15 cellular contexts compared by ENCODE assay signal in the genomic region with DNA sequence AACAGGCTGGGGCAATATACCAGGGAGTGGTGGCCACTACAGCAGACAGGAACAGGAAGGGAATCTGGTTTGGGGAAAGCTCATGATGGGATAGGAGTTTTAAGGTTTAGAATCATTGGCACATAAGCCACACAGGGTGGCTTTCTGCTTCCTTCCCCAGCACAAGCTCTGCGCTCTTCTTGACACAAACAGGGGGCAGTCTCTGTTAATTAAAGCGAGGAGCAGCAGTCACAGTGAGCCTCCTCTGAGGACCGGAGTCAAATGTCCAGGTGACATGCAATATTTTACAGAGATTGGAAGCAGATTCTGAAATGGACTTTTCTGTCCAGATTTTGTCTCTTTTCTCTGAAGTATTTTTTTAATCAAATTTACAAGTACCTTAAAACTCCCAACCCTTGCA. TPM values are rescaled to one million over a fixed set of nuclear protein-coding genes. Genes with fewer than 3 reads are reported as not detected.
DNase-seq lines count a peak whose midpoint lies in the region; ATAC-seq and TF ChIP-seq lines count a peak whose summit lies in the region.
"Had no signal": no experiment of that assay in that cellular context is flagged by ENCODE, and none has a peak within 500 bp of the region (broad histone marks: within the 10 kb centered on the region; RNA-seq: fewer than 3 reads in every experiment).

No MANE protein-coding gene starts in this region.

- no peaks in the 10 kb centered on the region for H4K20me1 ChIP-seq in GM23248 (ENCODE audit: insufficient read depth)

- H3K9me3 ChIP-seq in GM23248 (ENCODE audit: low read depth), result no peaks in the 10 kb centered on the region
- H3K9me3 ChIP-seq: left ventricle myocardium inferior had no signal

- peak; percentile 26 for TF ChIP-seq CTCF in epithelial cell of proximal tubule (conservative IDR thresholded peaks at IDR 0.05; ENCODE audit: low read depth, low read length)

- in situ Hi-C loops in ACHN (cut with HindIII; ENCODE audit: low pct_ligation_motif_present, low pct_unique_long_range_greater_than_20kb, low sequenced_read_pairs) (no loop called here), GM23248 (cut with MboI) (no loop called here)

- WGBS in GM23248 (ENCODE audit: low coverage in 1 of 2, low lambda C conversion rate in 2 of 2, missing lambda C conversion rate in 2 of 2), 2 experiments, result 2 to 4% methylated on average over 3 of the region's 3 CpGs

- H3K4me2 ChIP-seq in GM23248 (ENCODE audit: unreplicated experiment), result no peak overlapping the region
- H3K4me2 ChIP-seq: KMS-11 had no signal

- no peaks in the 10 kb centered on the region for H3K9me2 ChIP-seq in GM23248 (ENCODE audit: insufficient read depth)

- intact Hi-C loops in left ventricle myocardium superior (cut with micrococcal nuclease), result no loop called here

- H3K27ac ChIP-seq in GM23248, result no peak overlapping the region
- H3K27ac ChIP-seq: KMS-11, left ventricle myocardium inferior had no signal

- peaks cover 52% of the 10 kb centered on the region for H3K27me3 ChIP-seq in GM23248 (replicated peaks; ENCODE audit: insufficient read depth)

- H3K4me1 ChIP-seq in GM23248 (ENCODE audit: insufficient read depth), result no peaks in the 10 kb centered on the region

- H2AFZ ChIP-seq in GM23248, result no peak overlapping the region

- DNase-seq in ACHN (peak; percentile 44), ELF-1 (ENCODE audit: low read depth, low spot score) (peak; percentile 23), NCI-H82 treated with DMSO at 0.1 percent for 48 hours (lab: John Stamatoyannopoulos, UW; ENCODE audit: unreplicated experiment) (peak; percentile 29), epithelial cell of proximal tubule (ENCODE audit: low read depth) (no peak), GM23248 (no peak), left ventricle myocardium superior (no peak), nucleus accumbens (lab: John Stamatoyannopoulos, UW) (no peak)
- DNase-seq: activated naive CD8-positive, alpha-beta T cell treated with anti-CD3 and anti-CD28 coated beads, Interleukin-2, amount 10 ng/mL, durations not matched to agents 7 days and 5 days; activated T-cell treated with anti-CD3 and anti-CD28 coated beads, Interleukin-2, amount 50 U/mL, for 72 hours; COR-L47; foreskin melanocyte; left ventricle myocardium inferior; stimulated activated CD4-positive, alpha-beta T cell treated with anti-CD3 and anti-CD28 coated beads, Interleukin-4, amount 100 ng/mL, for 1 hour; T-cell had no signal

- no peak overlapping the region for H3K4me3 ChIP-seq in epithelial cell of proximal tubule (ENCODE audit: low read depth, low read length)
- H3K4me3 ChIP-seq in GM23248, result no peak overlapping the region
- H3K4me3 ChIP-seq: left ventricle myocardium inferior had no signal

- H3F3A ChIP-seq in GM23248 (ENCODE audit: insufficient read depth), result no peaks in the 10 kb centered on the region

- no peak for ATAC-seq in left ventricle myocardium superior
- ATAC-seq: activated T-cell treated with anti-CD3 and anti-CD28 coated beads, Interleukin-2, amount 50 U/mL, for 72 hours; T-cell had no signal

- no peaks in the 10 kb centered on the region for H3K36me3 ChIP-seq in GM23248 (ENCODE audit: low read depth)
- H3K36me3 ChIP-seq: left ventricle myocardium inferior had no signal

- no peak overlapping the region for H3K9ac ChIP-seq in GM23248
- H3K9ac ChIP-seq: KMS-11 had no signal

- H3K79me2 ChIP-seq in GM23248 (ENCODE audit: insufficient read depth), result no peaks in the 10 kb centered on the region

RNA-seq across cellular contexts. Expression of a gene that starts 2.8 kb away (rescaled TPM):
- total RNA-seq in epithelial cell of proximal tubule (3.7 and 19.2 TPM in 2 replicates), left ventricle myocardium superior (0.99 TPM)
- not detected in 2 replicates for total RNA-seq in GM23248 (2014; rRNA removed; shearing (Covaris generic))
- not detected in 2 replicates for polyA plus RNA-seq in GM23248 (2016; fragmentation: Nextera tagmentation; extraction: Ambion mirVana)
- total RNA-seq: activated naive CD8-positive, alpha-beta T cell treated with anti-CD3 and anti-CD28 coated beads, Interleukin-2, amount 10 ng/mL, durations not matched to agents 7 days and 5 days had no signal

Comparison
In these comparisons a context has a peak if more than half of its experiments do, and no peak if none do; other contexts are left out.
1. DNase-seq: peak in ACHN (single experiment), ELF-1 (single experiment) and NCI-H82 treated with DMSO at 0.1 percent for 48 hours (single experiment); none in epithelial cell of proximal tubule (single experiment), GM23248 (single experiment), left ventricle myocardium superior (single experiment) and nucleus accumbens (0 of 56).